20 cellular contexts compared by ENCODE assay signal in the genomic region with DNA sequence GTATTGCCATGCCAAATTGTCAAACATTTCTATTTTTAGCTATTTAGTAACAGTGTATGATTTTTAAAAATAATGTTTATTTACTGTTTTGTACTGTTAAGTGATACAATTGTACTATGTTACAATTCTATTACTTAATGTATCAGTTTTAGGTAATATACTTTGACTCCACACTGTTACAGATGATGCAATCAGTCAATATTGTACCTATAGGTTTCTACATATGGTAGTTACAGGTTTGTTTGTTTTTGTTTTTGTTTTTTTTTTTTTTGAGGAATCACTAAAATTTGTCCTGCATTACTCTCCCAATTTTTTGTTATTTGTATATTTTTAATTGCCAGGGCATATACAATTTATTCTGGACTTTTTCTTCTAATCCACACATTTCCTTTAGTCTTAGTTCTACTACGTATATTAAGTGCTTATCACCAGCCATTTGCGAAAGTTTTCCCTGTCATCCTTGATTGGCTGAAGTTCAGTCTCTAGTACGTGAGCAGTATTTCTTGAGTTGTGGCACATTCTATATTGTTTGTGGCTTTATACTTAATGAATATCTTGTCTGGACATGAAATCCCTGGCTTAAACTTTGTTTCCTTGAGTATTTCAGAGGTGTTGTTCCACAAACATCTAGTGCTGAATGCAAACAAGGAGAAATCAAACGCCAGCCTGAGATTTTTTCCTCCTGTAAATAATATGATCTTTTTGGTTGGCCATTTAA.
"Had no signal": no experiment of that assay in that cellular context is flagged by ENCODE, and none has a peak within 500 bp of the region (broad histone marks: within the 10 kb centered on the region; RNA-seq: fewer than 3 reads in every experiment).

No MANE protein-coding gene starts in this region.

- H3K27ac Mint-ChIP-seq: memory B cell had no signal

- H3K27me3 ChIP-seq: dorsolateral prefrontal cortex, esophagus muscularis mucosa, foreskin keratinocyte, gastroesophageal sphincter, heart left ventricle, left lung had no signal

- ATAC-seq: foreskin keratinocyte, gastroesophageal sphincter, heart left ventricle, left cardiac atrium, left lung, left ventricle myocardium superior, lower lobe of right lung had no signal

- FAIRE-seq: colon, frontal cortex, keratinocyte had no signal

- H3K36me3 ChIP-seq: esophagus muscularis mucosa, gastroesophageal sphincter, heart left ventricle, left lung, lower lobe of right lung had no signal

- H3K4me1 Mint-ChIP-seq: memory B cell had no signal

- H3K27ac ChIP-seq: coronary artery, esophagus muscularis mucosa, foreskin keratinocyte, gastroesophageal sphincter, heart left ventricle, left lung, lower lobe of right lung had no signal

- H3K4me3 ChIP-seq: coronary artery, dorsolateral prefrontal cortex, esophagus muscularis mucosa, gastroesophageal sphincter, heart left ventricle, left lung, lower lobe of right lung had no signal

- H3K27me3 Mint-ChIP-seq: memory B cell had no signal

- DNase-seq: dermis blood vessel endothelial cell; dorsolateral prefrontal cortex; effector CD4-positive, alpha-beta T cell; effector memory CD4-positive, alpha-beta T cell; heart left ventricle; hippocampal formation; left cardiac atrium; left lung; left ventricle myocardium superior; lower lobe of right lung; mesendoderm; midbrain had no signal

- H3K4me3 Mint-ChIP-seq: memory B cell had no signal

- H3K36me3 Mint-ChIP-seq: memory B cell had no signal

- H3K4me1 ChIP-seq: foreskin keratinocyte, gastroesophageal sphincter, left lung, lower lobe of right lung had no signal

- H3K9me3 ChIP-seq: esophagus muscularis mucosa, gastroesophageal sphincter, heart left ventricle, left lung, lower lobe of right lung had no signal
